In genomic region chr5:139197710-139198669, GRCh38 we compare ENCODE assay signal across 1 cellular context.
A peak's percentile ranks its signal among the peaks of the same experiment; 100 is the strongest.
TF ChIP-seq lines count a peak whose summit lies in the region.

SIL1 (minus strand) TSS chr5:139198368; CDS start chr5:139127843, 70,525 bp downstream.

TF ChIP-seq in GM12878, 131 proteins besides CTCF, POLR2A, EP300 and RAD21 (continued from another document and continues in another):
- TF ChIP-seq SKIL (IDR thresholded peaks at IDR 0.05; ENCODE audit: low read depth, poor library complexity, severe bottlenecking) = no peak
- no peak for TF ChIP-seq CEBPZ (IDR thresholded peaks at IDR 0.05; ENCODE audit: low read depth, low read length)
- TF ChIP-seq, protein P1, sequence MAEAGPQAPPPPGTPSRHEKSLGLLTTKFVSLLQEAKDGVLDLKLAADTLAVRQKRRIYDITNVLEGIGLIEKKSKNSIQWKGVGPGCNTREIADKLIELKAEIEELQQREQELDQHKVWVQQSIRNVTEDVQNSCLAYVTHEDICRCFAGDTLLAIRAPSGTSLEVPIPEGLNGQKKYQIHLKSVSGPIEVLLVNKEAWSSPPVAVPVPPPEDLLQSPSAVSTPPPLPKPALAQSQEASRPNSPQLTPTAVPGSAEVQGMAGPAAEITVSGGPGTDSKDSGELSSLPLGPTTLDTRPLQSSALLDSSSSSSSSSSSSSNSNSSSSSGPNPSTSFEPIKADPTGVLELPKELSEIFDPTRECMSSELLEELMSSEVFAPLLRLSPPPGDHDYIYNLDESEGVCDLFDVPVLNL (IDR thresholded peaks at IDR 0.05; ENCODE audit: low read depth, low read length) = no peak
- no peak for TF ChIP-seq MYC (IDR thresholded peaks at IDR 0.05; ENCODE audit: insufficient read depth, insufficient read length, insufficient replicate concordance, low read length, severe bottlenecking)
- TF ChIP-seq CBX5 (IDR thresholded peaks at IDR 0.05; ENCODE audit: low read depth) = no peak
- TF ChIP-seq, protein P2, sequence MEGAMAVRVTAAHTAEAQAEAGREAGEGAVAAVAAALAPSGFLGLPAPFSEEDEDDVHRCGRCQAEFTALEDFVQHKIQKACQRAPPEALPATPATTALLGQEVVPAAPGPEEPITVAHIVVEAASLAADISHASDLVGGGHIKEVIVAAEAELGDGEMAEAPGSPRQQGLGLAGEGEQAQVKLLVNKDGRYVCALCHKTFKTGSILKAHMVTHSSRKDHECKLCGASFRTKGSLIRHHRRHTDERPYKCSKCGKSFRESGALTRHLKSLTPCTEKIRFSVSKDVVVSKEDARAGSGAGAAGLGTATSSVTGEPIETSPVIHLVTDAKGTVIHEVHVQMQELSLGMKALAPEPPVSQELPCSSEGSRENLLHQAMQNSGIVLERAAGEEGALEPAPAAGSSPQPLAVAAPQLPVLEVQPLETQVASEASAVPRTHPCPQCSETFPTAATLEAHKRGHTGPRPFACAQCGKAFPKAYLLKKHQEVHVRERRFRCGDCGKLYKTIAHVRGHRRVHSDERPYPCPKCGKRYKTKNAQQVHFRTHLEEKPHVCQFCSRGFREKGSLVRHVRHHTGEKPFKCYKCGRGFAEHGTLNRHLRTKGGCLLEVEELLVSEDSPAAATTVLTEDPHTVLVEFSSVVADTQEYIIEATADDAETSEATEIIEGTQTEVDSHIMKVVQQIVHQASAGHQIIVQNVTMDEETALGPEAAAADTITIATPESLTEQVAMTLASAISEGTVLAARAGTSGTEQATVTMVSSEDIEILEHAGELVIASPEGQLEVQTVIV (IDR thresholded peaks at IDR 0.05; ENCODE audit: borderline replicate concordance, partially characterized antibody) = no peak
- no peak for TF ChIP-seq ZNF384 (IDR thresholded peaks at IDR 0.05; ENCODE audit: borderline replicate concordance, low read depth, low read length)
- TF ChIP-seq BRCA1 (IDR thresholded peaks at IDR 0.05; ENCODE audit: low read depth, low read length) = no peak
- no peak for TF ChIP-seq MXI1 (IDR thresholded peaks at IDR 0.05; ENCODE audit: low read depth, low read length)
- TF ChIP-seq CBX3 (IDR thresholded peaks at IDR 0.05; ENCODE audit: borderline replicate concordance, low read depth) = no peak
- TF ChIP-seq POLR2AphosphoS2 (IDR thresholded peaks at IDR 0.05; ENCODE audit: low read depth, low read length) = peak; percentile 65; the same call in 1 of the 2 replicates
- TF ChIP-seq TCF3 (IDR thresholded peaks at IDR 0.05; ENCODE audit: borderline replicate concordance, insufficient read depth, low read depth, low read length) = 0 out of 2 replicates have a peak, but pooled peaks have one; percentile 55
- no peak for TF ChIP-seq ASH2L (IDR thresholded peaks at IDR 0.05; ENCODE audit: borderline replicate concordance, low read depth)
- TF ChIP-seq, protein P3, sequence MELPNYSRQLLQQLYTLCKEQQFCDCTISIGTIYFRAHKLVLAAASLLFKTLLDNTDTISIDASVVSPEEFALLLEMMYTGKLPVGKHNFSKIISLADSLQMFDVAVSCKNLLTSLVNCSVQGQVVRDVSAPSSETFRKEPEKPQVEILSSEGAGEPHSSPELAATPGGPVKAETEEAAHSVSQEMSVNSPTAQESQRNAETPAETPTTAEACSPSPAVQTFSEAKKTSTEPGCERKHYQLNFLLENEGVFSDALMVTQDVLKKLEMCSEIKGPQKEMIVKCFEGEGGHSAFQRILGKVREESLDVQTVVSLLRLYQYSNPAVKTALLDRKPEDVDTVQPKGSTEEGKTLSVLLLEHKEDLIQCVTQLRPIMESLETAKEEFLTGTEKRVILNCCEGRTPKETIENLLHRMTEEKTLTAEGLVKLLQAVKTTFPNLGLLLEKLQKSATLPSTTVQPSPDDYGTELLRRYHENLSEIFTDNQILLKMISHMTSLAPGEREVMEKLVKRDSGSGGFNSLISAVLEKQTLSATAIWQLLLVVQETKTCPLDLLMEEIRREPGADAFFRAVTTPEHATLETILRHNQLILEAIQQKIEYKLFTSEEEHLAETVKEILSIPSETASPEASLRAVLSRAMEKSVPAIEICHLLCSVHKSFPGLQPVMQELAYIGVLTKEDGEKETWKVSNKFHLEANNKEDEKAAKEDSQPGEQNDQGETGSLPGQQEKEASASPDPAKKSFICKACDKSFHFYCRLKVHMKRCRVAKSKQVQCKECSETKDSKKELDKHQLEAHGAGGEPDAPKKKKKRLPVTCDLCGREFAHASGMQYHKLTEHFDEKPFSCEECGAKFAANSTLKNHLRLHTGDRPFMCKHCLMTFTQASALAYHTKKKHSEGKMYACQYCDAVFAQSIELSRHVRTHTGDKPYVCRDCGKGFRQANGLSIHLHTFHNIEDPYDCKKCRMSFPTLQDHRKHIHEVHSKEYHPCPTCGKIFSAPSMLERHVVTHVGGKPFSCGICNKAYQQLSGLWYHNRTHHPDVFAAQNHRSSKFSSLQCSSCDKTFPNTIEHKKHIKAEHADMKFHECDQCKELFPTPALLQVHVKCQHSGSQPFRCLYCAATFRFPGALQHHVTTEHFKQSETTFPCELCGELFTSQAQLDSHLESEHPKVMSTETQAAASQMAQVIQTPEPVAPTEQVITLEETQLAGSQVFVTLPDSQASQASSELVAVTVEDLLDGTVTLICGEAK (IDR thresholded peaks at IDR 0.05; ENCODE audit: borderline replicate concordance) = no peak
- TF ChIP-seq ETV6 (conservative IDR thresholded peaks at IDR 0.05 in 1 of 2, IDR thresholded peaks at IDR 0.05 in 1 of 2; ENCODE audit: borderline replicate concordance in 1 of 2, low read depth in 1 of 2) = no peak
- TF ChIP-seq, protein P4, sequence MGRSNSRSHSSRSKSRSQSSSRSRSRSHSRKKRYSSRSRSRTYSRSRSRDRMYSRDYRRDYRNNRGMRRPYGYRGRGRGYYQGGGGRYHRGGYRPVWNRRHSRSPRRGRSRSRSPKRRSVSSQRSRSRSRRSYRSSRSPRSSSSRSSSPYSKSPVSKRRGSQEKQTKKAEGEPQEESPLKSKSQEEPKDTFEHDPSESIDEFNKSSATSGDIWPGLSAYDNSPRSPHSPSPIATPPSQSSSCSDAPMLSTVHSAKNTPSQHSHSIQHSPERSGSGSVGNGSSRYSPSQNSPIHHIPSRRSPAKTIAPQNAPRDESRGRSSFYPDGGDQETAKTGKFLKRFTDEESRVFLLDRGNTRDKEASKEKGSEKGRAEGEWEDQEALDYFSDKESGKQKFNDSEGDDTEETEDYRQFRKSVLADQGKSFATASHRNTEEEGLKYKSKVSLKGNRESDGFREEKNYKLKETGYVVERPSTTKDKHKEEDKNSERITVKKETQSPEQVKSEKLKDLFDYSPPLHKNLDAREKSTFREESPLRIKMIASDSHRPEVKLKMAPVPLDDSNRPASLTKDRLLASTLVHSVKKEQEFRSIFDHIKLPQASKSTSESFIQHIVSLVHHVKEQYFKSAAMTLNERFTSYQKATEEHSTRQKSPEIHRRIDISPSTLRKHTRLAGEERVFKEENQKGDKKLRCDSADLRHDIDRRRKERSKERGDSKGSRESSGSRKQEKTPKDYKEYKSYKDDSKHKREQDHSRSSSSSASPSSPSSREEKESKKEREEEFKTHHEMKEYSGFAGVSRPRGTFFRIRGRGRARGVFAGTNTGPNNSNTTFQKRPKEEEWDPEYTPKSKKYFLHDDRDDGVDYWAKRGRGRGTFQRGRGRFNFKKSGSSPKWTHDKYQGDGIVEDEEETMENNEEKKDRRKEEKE (IDR thresholded peaks at IDR 0.05) = no peak
- TF ChIP-seq NR2C1 (IDR thresholded peaks at IDR 0.05) = 0 out of 2 replicates have a peak, but pooled peaks have one; percentile 21
- 0 out of 2 replicates have a peak, but pooled peaks have one; percentile 12 for TF ChIP-seq MTA2 (IDR thresholded peaks at IDR 0.05; ENCODE audit: low read depth)
- TF ChIP-seq KLF5 (IDR thresholded peaks at IDR 0.05; ENCODE audit: partially characterized antibody) = no peak
- TF ChIP-seq FOXK2 (IDR thresholded peaks at IDR 0.05) = no peak
- TF ChIP-seq HDGF (IDR thresholded peaks at IDR 0.05) = 0 out of 2 replicates have a peak, but pooled peaks have one; percentile 25
- TF ChIP-seq NFXL1 (IDR thresholded peaks at IDR 0.05; ENCODE audit: borderline replicate concordance) = no peak
- TF ChIP-seq, protein P5, sequence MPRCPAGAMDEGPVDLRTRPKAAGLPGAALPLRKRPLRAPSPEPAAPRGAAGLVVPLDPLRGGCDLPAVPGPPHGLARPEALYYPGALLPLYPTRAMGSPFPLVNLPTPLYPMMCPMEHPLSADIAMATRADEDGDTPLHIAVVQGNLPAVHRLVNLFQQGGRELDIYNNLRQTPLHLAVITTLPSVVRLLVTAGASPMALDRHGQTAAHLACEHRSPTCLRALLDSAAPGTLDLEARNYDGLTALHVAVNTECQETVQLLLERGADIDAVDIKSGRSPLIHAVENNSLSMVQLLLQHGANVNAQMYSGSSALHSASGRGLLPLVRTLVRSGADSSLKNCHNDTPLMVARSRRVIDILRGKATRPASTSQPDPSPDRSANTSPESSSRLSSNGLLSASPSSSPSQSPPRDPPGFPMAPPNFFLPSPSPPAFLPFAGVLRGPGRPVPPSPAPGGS (IDR thresholded peaks at IDR 0.05; ENCODE audit: borderline replicate concordance, insufficient read depth, low read depth, low read length, poor library complexity, severe bottlenecking) = no peak
- peak; percentile 75 for TF ChIP-seq CREB1 (IDR thresholded peaks at IDR 0.05; ENCODE audit: low read depth)
- TF ChIP-seq SP1 (IDR thresholded peaks at IDR 0.05; ENCODE audit: low read depth, low read length) = no peak
- TF ChIP-seq, protein P6, sequence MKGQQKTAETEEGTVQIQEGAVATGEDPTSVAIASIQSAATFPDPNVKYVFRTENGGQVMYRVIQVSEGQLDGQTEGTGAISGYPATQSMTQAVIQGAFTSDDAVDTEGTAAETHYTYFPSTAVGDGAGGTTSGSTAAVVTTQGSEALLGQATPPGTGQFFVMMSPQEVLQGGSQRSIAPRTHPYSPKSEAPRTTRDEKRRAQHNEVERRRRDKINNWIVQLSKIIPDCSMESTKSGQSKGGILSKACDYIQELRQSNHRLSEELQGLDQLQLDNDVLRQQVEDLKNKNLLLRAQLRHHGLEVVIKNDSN (IDR thresholded peaks at IDR 0.05; ENCODE audit: borderline replicate concordance, extremely low read length, insufficient read depth, low read depth, low read length) = peak; percentile 25
- no peak for TF ChIP-seq SMC3 (IDR thresholded peaks at IDR 0.05; ENCODE audit: borderline replicate concordance, low read length)
- TF ChIP-seq, protein P7, sequence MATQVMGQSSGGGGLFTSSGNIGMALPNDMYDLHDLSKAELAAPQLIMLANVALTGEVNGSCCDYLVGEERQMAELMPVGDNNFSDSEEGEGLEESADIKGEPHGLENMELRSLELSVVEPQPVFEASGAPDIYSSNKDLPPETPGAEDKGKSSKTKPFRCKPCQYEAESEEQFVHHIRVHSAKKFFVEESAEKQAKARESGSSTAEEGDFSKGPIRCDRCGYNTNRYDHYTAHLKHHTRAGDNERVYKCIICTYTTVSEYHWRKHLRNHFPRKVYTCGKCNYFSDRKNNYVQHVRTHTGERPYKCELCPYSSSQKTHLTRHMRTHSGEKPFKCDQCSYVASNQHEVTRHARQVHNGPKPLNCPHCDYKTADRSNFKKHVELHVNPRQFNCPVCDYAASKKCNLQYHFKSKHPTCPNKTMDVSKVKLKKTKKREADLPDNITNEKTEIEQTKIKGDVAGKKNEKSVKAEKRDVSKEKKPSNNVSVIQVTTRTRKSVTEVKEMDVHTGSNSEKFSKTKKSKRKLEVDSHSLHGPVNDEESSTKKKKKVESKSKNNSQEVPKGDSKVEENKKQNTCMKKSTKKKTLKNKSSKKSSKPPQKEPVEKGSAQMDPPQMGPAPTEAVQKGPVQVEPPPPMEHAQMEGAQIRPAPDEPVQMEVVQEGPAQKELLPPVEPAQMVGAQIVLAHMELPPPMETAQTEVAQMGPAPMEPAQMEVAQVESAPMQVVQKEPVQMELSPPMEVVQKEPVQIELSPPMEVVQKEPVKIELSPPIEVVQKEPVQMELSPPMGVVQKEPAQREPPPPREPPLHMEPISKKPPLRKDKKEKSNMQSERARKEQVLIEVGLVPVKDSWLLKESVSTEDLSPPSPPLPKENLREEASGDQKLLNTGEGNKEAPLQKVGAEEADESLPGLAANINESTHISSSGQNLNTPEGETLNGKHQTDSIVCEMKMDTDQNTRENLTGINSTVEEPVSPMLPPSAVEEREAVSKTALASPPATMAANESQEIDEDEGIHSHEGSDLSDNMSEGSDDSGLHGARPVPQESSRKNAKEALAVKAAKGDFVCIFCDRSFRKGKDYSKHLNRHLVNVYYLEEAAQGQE (IDR thresholded peaks at IDR 0.05; ENCODE audit: low read depth, low read length) = no peak
- TF ChIP-seq MEF2B (IDR thresholded peaks at IDR 0.05; ENCODE audit: partially characterized antibody, poor library complexity, severe bottlenecking) = no peak
- TF ChIP-seq POLR2AphosphoS5 (IDR thresholded peaks at IDR 0.05; ENCODE audit: low read length) = peak; percentile 93
- TF ChIP-seq ESRRA (IDR thresholded peaks at IDR 0.05; ENCODE audit: low read length) = 0 out of 2 replicates have a peak, but pooled peaks have one; percentile 23
- no peak for TF ChIP-seq ZNF217 (IDR thresholded peaks at IDR 0.05)
